Comparison of ENCODE assay signal across 15 cellular contexts in the genomic region with DNA sequence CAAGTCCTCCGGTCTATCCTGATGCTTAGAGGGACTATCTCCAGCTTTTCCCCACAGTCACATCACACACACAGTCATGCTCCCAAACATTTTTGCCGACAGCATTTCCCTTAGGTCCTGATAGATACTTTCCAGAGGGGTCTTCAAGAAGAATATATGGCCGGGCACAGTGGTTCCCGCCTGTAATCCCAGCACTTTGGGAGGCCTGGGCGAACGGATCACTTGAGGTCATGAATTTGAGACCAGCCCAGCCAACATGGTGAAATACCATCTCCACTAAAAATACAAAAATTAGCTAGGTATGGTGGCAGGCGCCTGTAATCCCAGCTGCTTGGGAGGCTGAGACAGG. TPM values are rescaled to one million over a fixed set of nuclear protein-coding genes. Genes with fewer than 3 reads are reported as not detected.
A peak's percentile ranks its signal among the peaks of the same experiment; 100 is the strongest.
DNase-seq lines count a peak whose midpoint lies in the region; ATAC-seq, FAIRE-seq and TF ChIP-seq lines count a peak whose summit lies in the region.
"Had no signal": no experiment of that assay in that cellular context is flagged by ENCODE, and none has a peak within 500 bp of the region (broad histone marks: within the 10 kb centered on the region; RNA-seq: fewer than 3 reads in every experiment).

No MANE protein-coding gene starts in this region.

- H4K20me1 ChIP-seq in H1 (replicated peaks in 1 of 2; ENCODE audit: control insufficient read depth in 1 of 2, insufficient read depth in 2 of 2, low read length in 2 of 2), result no peaks in the 10 kb centered on the region
- no peaks in the 10 kb centered on the region for H4K20me1 ChIP-seq in neural progenitor cell (ENCODE audit: low read depth)

- H3K9me3 ChIP-seq in AG04450 (ENCODE audit: control insufficient read depth, insufficient read depth, low read length) (no peaks in the 10 kb centered on the region; the same call in 1 of the 2 replicates), HUES64 (ENCODE audit: insufficient read depth, low read depth, low read length) (no peaks in the 10 kb centered on the region), H1 (ENCODE audit: insufficient read depth in 2 of 2, low read depth in 1 of 2, low read length in 1 of 2) (no peaks in the 10 kb centered on the region), neural progenitor cell (ENCODE audit: low read depth) (no peaks in the 10 kb centered on the region)
- H3K9me3 ChIP-seq: left ventricle myocardium inferior, upper lobe of right lung had no signal

- H2BK120ac ChIP-seq in H1 (replicated peaks; ENCODE audit: low read depth, low read length), result no peak overlapping the region

- H3K4me3 Mint-ChIP-seq in neural progenitor cell, result peak overlapping the region; percentile 63
- H3K4me3 Mint-ChIP-seq: activated naive CD4-positive, alpha-beta T cell treated with anti-CD3 and anti-CD28 coated beads, Interleukin-2, amount 50 U/mL, for 24 hours had no signal

- H2BK12ac ChIP-seq in H1 (ENCODE audit: low read depth, low read length), result 0 out of 2 replicates have a peak overlapping the region, but pooled peaks have one; percentile 5

- WGBS in HUES64, result 70% methylated on average over 7 of the region's 7 CpGs
- WGBS in H1 (ENCODE audit: extremely low coverage in 1 of 2, insufficient coverage in 1 of 2, insufficient read length in 1 of 2, insufficient replicate concordance in 2 of 2, low coverage in 1 of 2, low lambda C conversion rate in 2 of 2, missing lambda C conversion rate in 1 of 2), 2 experiments, result 82% methylated on average over 7 of the region's 7 CpGs; no CpG with 5 or more reads in 1 of the 2 experiments

- TF ChIP-seq RAD21 in H1 (IDR thresholded peaks at IDR 0.05 in 1 of 2, conservative IDR thresholded peaks at IDR 0.05 in 1 of 2; ENCODE audit: low read depth in 2 of 2, low read length in 2 of 2), result no peak

- H3K27ac ChIP-seq in AG04450 (ENCODE audit: low read depth, low read length) (peak overlapping the region; percentile 92), HUES64 (ENCODE audit: low read depth, low read length) (peak overlapping the region; percentile 53), H1 (ENCODE audit: low read depth, low read length) (no peak overlapping the region), neural progenitor cell (no peak overlapping the region)
- H3K27ac ChIP-seq: foreskin keratinocyte, left ventricle myocardium inferior, upper lobe of right lung had no signal

- H3K9ac ChIP-seq in HUES64 (ENCODE audit: low read depth, low read length) (no peak overlapping the region), H1 (replicated peaks in 1 of 4; ENCODE audit: extremely low read depth in 1 of 4, low read depth in 3 of 4, low read length in 3 of 4) (0 out of 7 replicates have a peak overlapping the region, but pooled peaks of 1 of the 4 experiments have one; percentile 14), neural progenitor cell (no peak overlapping the region)

- TF ChIP-seq EP300 in H1 (IDR thresholded peaks at IDR 0.05; ENCODE audit: borderline replicate concordance in 1 of 2, low read depth in 2 of 2, low read length in 2 of 2), result no peak

- H3K4me3 ChIP-seq in AG04450 (ENCODE audit: low read depth, low read length) (no peak overlapping the region; the same call in 1 of the 2 replicates), HUES64 (ENCODE audit: low read length) (no peak overlapping the region), H1 (ENCODE audit: extremely low read depth in 1 of 4, insufficient read depth in 2 of 4, low read depth in 3 of 4, low read length in 4 of 4) (no peak overlapping the region; a peak in 1 of 8 replicates), neural progenitor cell (no peak overlapping the region)
- H3K4me3 ChIP-seq: left ventricle myocardium inferior, upper lobe of right lung had no signal

- no peaks in the 10 kb centered on the region for H3K36me3 ChIP-seq in HUES64 (ENCODE audit: insufficient read depth, low read length)
- no peaks in the 10 kb centered on the region for H3K36me3 ChIP-seq in H1 (ENCODE audit: control insufficient read depth in 2 of 4, insufficient read depth in 4 of 4, low read length in 3 of 4)
- H3K36me3 ChIP-seq in neural progenitor cell, result no peaks in the 10 kb centered on the region
- H3K36me3 ChIP-seq: left ventricle myocardium inferior, upper lobe of right lung had no signal

- H3K14ac ChIP-seq in H1 (ENCODE audit: insufficient read length), result no peak overlapping the region

- no peak overlapping the region for H4K5ac ChIP-seq in H1 (ENCODE audit: insufficient read length, low read depth, low read length)

- peaks cover 26% of the 10 kb centered on the region for H3F3A ChIP-seq in neural progenitor cell (ENCODE audit: low read depth)

- no peak overlapping the region; the same call in 1 of the 2 replicates for H2AK5ac ChIP-seq in H1 (ENCODE audit: low read depth, low read length)

- H3K27ac Mint-ChIP-seq in neural progenitor cell, result peak overlapping the region; percentile 97
- H3K27ac Mint-ChIP-seq: activated naive CD4-positive, alpha-beta T cell treated with anti-CD3 and anti-CD28 coated beads, Interleukin-2, amount 50 U/mL, for 24 hours had no signal

- H4K91ac ChIP-seq in H1 (replicated peaks; ENCODE audit: insufficient read length, low read length), result no peak overlapping the region

- H2BK5ac ChIP-seq in H1 (ENCODE audit: low read depth, low read length), result no peak overlapping the region

- no peak overlapping the region for H3K4ac ChIP-seq in H1 (replicated peaks; ENCODE audit: insufficient read length, low read depth, low read length)

- H3K4me1 Mint-ChIP-seq in neural progenitor cell, result peaks cover 50% of the 10 kb centered on the region
- H3K4me1 Mint-ChIP-seq: activated naive CD4-positive, alpha-beta T cell treated with anti-CD3 and anti-CD28 coated beads, Interleukin-2, amount 50 U/mL, for 24 hours had no signal

- H2AFZ ChIP-seq in H1 (ENCODE audit: low read length) (no peak overlapping the region), neural progenitor cell (replicated peaks) (no peak overlapping the region)

- H4K8ac ChIP-seq in H1 (ENCODE audit: extremely low read depth, insufficient read depth, low read length), result no peak overlapping the region

- POLR2A ChIA-PET in AG04450 (lab: Yijun Ruan, JAX) (interaction anchor here (0.6 to 2.5 kb wide), 6 partner anchors 9 to 28 kb away, joined by 3 to 18 read pairs (median 5); partner anchors contain the start of genes IGF2BP1 and SNF8), H1 (lab: Charles Lee; ENCODE audit: partially characterized antibody) (interaction anchor here (0.7 to 5.5 kb wide), 11 partner anchors 12 to 78 kb away, joined by 3 to 38 read pairs (median 4); partner anchors contain the start of genes IGF2BP1 and SNF8)

- no peaks in the 10 kb centered on the region for H3K27me3 Mint-ChIP-seq in neural progenitor cell (ENCODE audit: insufficient read depth, low read depth)

- H2BK20ac ChIP-seq in H1 (ENCODE audit: low read length), result no peak overlapping the region

- no peaks in the 10 kb centered on the region for H3K23me2 ChIP-seq in H1 (ENCODE audit: low read depth, low read length)

- 0 out of 2 replicates have a peak overlapping the region, but pooled peaks have one; percentile 27 for H3K18ac ChIP-seq in H1 (ENCODE audit: extremely low read depth, low read length)

- no peak for TF ChIP-seq POLR2A in H1 (IDR thresholded peaks at IDR 0.05; ENCODE audit: control extremely low read depth in 1 of 2, low read depth in 2 of 2, low read length in 2 of 2)

- no peak for TF ChIP-seq CTCF in AG04450 (IDR thresholded peaks at IDR 0.05; ENCODE audit: low read depth, low read length)
- TF ChIP-seq CTCF in H1 (IDR thresholded peaks at IDR 0.05; ENCODE audit: control extremely low read depth in 1 of 3, insufficient read depth in 1 of 3, low read depth in 1 of 3, low read length in 3 of 3), result no peak
- no peak for TF ChIP-seq CTCF in neural progenitor cell (IDR thresholded peaks at IDR 0.05)

- H3K56ac ChIP-seq in H1 (replicated peaks; ENCODE audit: insufficient read length, low read depth, low read length), result no peak overlapping the region

- H3K79me2 ChIP-seq in H1 (ENCODE audit: control insufficient read depth in 1 of 2, insufficient read depth in 2 of 2, low read length in 2 of 2), result no peaks in the 10 kb centered on the region
- no peaks in the 10 kb centered on the region for H3K79me2 ChIP-seq in neural progenitor cell (ENCODE audit: low read depth)

- ATAC-seq in GM21515 (IDR thresholded peaks at IDR 0.05; ENCODE audit: unreplicated experiment), result no peak

- CTCF ChIA-PET in AG04450 (lab: Charles Lee), result interaction anchor here (1.0 to 1.5 kb wide), 3 partner anchors 11 to 60 kb away, joined by 3 to 7 read pairs (median 6); no protein-coding TSS in a partner anchor
- CTCF ChIA-PET in H1 (lab: Charles Lee; ENCODE audit: partially characterized antibody), result interaction anchor here (0.7 to 3.9 kb wide), 8 partner anchors 12 to 319 kb away, joined by 3 to 33 read pairs (median 5); no protein-coding TSS in a partner anchor

- H3K4me1 ChIP-seq in HUES64 (ENCODE audit: insufficient read depth, low read length) (peaks cover 31% of the 10 kb centered on the region), H1 (replicated peaks in 1 of 4; ENCODE audit: control insufficient read depth in 3 of 4, insufficient read depth in 4 of 4, low read length in 3 of 4) (peaks cover 2 to 12% (median 8%) of the 10 kb centered on the region in 4 experiments), neural progenitor cell (peaks cover 24% of the 10 kb centered on the region)
- H3K4me1 ChIP-seq: left ventricle myocardium inferior, upper lobe of right lung had no signal

- no peaks in the 10 kb centered on the region for H3K36me3 Mint-ChIP-seq in neural progenitor cell
- H3K36me3 Mint-ChIP-seq: activated naive CD4-positive, alpha-beta T cell treated with anti-CD3 and anti-CD28 coated beads, Interleukin-2, amount 50 U/mL, for 24 hours had no signal

- no peak for DNase-seq in AG04450 (ENCODE audit: low read depth, low spot score)
- DNase-seq in H1 (ENCODE audit: low read depth in 1 of 2, low spot score in 2 of 2), result no peak
- DNase-seq in neural progenitor cell (ENCODE audit: low spot score), result no peak
- DNase-seq in HuH-7.5 (ENCODE audit: low spot score), result no peak
- DNase-seq in GDM1 (lab: John Stamatoyannopoulos, UW), result no peak
- DNase-seq in activated CD4-positive, alpha-beta T cell treated with anti-CD3 and anti-CD28 coated beads for 1 hour, result no peak
- DNase-seq: left ventricle myocardium inferior, NCI-H1694, NCI-H345 had no signal

- H3K79me1 ChIP-seq in H1 (ENCODE audit: low read depth, low read length), result no peaks in the 10 kb centered on the region

- H3K9me3 Mint-ChIP-seq in neural progenitor cell, result no peaks in the 10 kb centered on the region
- H3K9me3 Mint-ChIP-seq: activated naive CD4-positive, alpha-beta T cell treated with anti-CD3 and anti-CD28 coated beads, Interleukin-2, amount 50 U/mL, for 24 hours had no signal

- H3K27me3 ChIP-seq in AG04450 (ENCODE audit: control insufficient read depth, insufficient read depth, low read length) (no peaks in the 10 kb centered on the region), HUES64 (ENCODE audit: insufficient read depth, low read length) (no peaks in the 10 kb centered on the region), H1 (replicated peaks in 1 of 4; ENCODE audit: control insufficient read depth in 3 of 4, extremely low read depth in 1 of 4, insufficient read depth in 3 of 4, low read length in 3 of 4) (peaks cover 0 to 2% (median 0%) of the 10 kb centered on the region in 4 experiments; a peak in 1 of 7 replicates), neural progenitor cell (no peaks in the 10 kb centered on the region)

- FAIRE-seq in H1 (lab: Jason Lieb, UNC), result no peak

- peak overlapping the region; percentile 1 to 25; a peak in 3 of 4 replicates for H3K4me2 ChIP-seq in H1 (ENCODE audit: insufficient read depth in 1 of 2, low read depth in 2 of 2, low read length in 2 of 2)
- no peak overlapping the region for H3K4me2 ChIP-seq in neural progenitor cell

- no peak overlapping the region; the same call in 1 of the 2 replicates for H2BK15ac ChIP-seq in H1 (ENCODE audit: low read length)

- no peak overlapping the region for H3K23ac ChIP-seq in H1 (ENCODE audit: insufficient read length)

RNA-seq across cellular contexts. Expression of gene GIP, which starts 4.3 kb away (rescaled TPM):
- polyA plus RNA-seq in AG04450 (2011; rRNA removed), result 0.25 and 0.38 TPM in 2 replicates
- polyA minus RNA-seq in AG04450 (2011; rRNA and poly(A)+ RNA removed), result not detected in 2 replicates
- 0.85 TPM for polyA plus RNA-seq in HUES64 (2013, experiment 1 of 2)
- 1.1 TPM for polyA plus RNA-seq in HUES64 (2013, experiment 2 of 2)
- total RNA-seq in H1 (2021; fragmentation: NEBNext Ultra II Directional; extraction: Animal tissue kit (Norgen Biotek cat#: 25700)), result not detected in 2 replicates
- 0.14 and 0.16 TPM in 2 replicates for polyA plus RNA-seq in H1 (2011; rRNA removed)
- not detected for polyA plus RNA-seq in H1 (2011; cell fraction: cytosol; rRNA removed)
- polyA plus RNA-seq in H1 (2011; cell fraction: nucleus; rRNA removed), result not detected
- 0.29 to 0.34 TPM in 2 of 4 replicates, not detected in the others for polyA plus RNA-seq in H1 (2012, experiment 1 of 2)
- not detected for polyA plus RNA-seq in H1 (2012, experiment 2 of 2)
- polyA plus RNA-seq in H1 (2013, experiment 1 of 2), result 0.39 TPM
- 0.66 TPM for polyA plus RNA-seq in H1 (2013, experiment 2 of 2)
- 0.39 TPM in 1 of 2 replicates, not detected in the other for polyA minus RNA-seq in H1 (2011; rRNA and poly(A)+ RNA removed)
- polyA minus RNA-seq in H1 (2011; cell fraction: cytosol; rRNA and poly(A)+ RNA removed), result not detected
- not detected for polyA minus RNA-seq in H1 (2011; cell fraction: nucleus; rRNA and poly(A)+ RNA removed)
- not detected in 2 replicates for total RNA-seq in neural progenitor cell (ENCODE audit: low replicate concordance)
- total RNA-seq: foreskin keratinocyte, left ventricle myocardium inferior, M059J, upper lobe of right lung had no signal
- polyA plus RNA-seq: foreskin keratinocyte had no signal

RNA-seq across cellular contexts. Expression of gene IGF2BP1, which starts 24.5 kb away (rescaled TPM):
- 9.9 and 11.7 TPM in 2 replicates for polyA plus RNA-seq in AG04450 (2011; rRNA removed)
- polyA minus RNA-seq in AG04450 (2011; rRNA and poly(A)+ RNA removed), result 26.8 and 29.3 TPM in 2 replicates
- polyA plus RNA-seq in HUES64 (2013, experiment 1 of 2), result 127 TPM
- polyA plus RNA-seq in HUES64 (2013, experiment 2 of 2), result 130 TPM
- 487 and 513 TPM in 2 replicates for total RNA-seq in H1 (2021; fragmentation: NEBNext Ultra II Directional; extraction: Animal tissue kit (Norgen Biotek cat#: 25700))
- 41.6 and 92.2 TPM in 2 replicates for polyA plus RNA-seq in H1 (2011; rRNA removed)
- 61.5 TPM for polyA plus RNA-seq in H1 (2011; cell fraction: cytosol; rRNA removed)
- 133 TPM for polyA plus RNA-seq in H1 (2011; cell fraction: nucleus; rRNA removed)
- 99.0 to 129 TPM (median 117 TPM) in 4 replicates for polyA plus RNA-seq in H1 (2012, experiment 1 of 2)
- polyA plus RNA-seq in H1 (2012, experiment 2 of 2), result 51.1 TPM
- 101 TPM for polyA plus RNA-seq in H1 (2013, experiment 1 of 2)
- 103 TPM for polyA plus RNA-seq in H1 (2013, experiment 2 of 2)
- polyA minus RNA-seq in H1 (2011; rRNA and poly(A)+ RNA removed), result 125 and 134 TPM in 2 replicates
- polyA minus RNA-seq in H1 (2011; cell fraction: cytosol; rRNA and poly(A)+ RNA removed), result 145 TPM
- polyA minus RNA-seq in H1 (2011; cell fraction: nucleus; rRNA and poly(A)+ RNA removed), result 95.5 TPM
- total RNA-seq in neural progenitor cell (ENCODE audit: low replicate concordance), result 129 and 137 TPM in 2 replicates
- total RNA-seq: foreskin keratinocyte, left ventricle myocardium inferior, upper lobe of right lung had no signal
- polyA plus RNA-seq: foreskin keratinocyte had no signal

RNA-seq across cellular contexts. Expression of gene SNF8, which starts 28.1 kb away (rescaled TPM):
- polyA plus RNA-seq in AG04450 (2011; rRNA removed) (116 and 119 TPM in 2 replicates), H1 (2011; rRNA removed) (132 and 134 TPM in 2 replicates)
- 104 and 105 TPM in 2 replicates for polyA minus RNA-seq in AG04450 (2011; rRNA and poly(A)+ RNA removed)
- 105 TPM for polyA plus RNA-seq in HUES64 (2013, experiment 1 of 2)
- polyA plus RNA-seq in HUES64 (2013, experiment 2 of 2), result 125 TPM
- total RNA-seq in H1 (2021; fragmentation: NEBNext Ultra II Directional; extraction: Animal tissue kit (Norgen Biotek cat#: 25700)), result 130 and 133 TPM in 2 replicates
- 155 TPM for polyA plus RNA-seq in H1 (2011; cell fraction: cytosol; rRNA removed)
- polyA plus RNA-seq in H1 (2011; cell fraction: nucleus; rRNA removed), result 87.7 TPM
- 148 to 187 TPM (median 180 TPM) in 4 replicates for polyA plus RNA-seq in H1 (2012, experiment 1 of 2)
- 75.0 TPM for polyA plus RNA-seq in H1 (2012, experiment 2 of 2)
- 96.7 TPM for polyA plus RNA-seq in H1 (2013, experiment 1 of 2)
- polyA plus RNA-seq in H1 (2013, experiment 2 of 2), result 108 TPM
- 83.1 and 86.2 TPM in 2 replicates for polyA minus RNA-seq in H1 (2011; rRNA and poly(A)+ RNA removed)
- 56.1 TPM for polyA minus RNA-seq in H1 (2011; cell fraction: cytosol; rRNA and poly(A)+ RNA removed)
- polyA minus RNA-seq in H1 (2011; cell fraction: nucleus; rRNA and poly(A)+ RNA removed), result 38.1 TPM
- total RNA-seq in neural progenitor cell (ENCODE audit: low replicate concordance), result 93.0 and 103 TPM in 2 replicates

Comparison
In these comparisons a context has a peak if more than half of its experiments do, and no peak if none do; other contexts are left out.
1. H3K27ac ChIP-seq: peak in AG04450 (single experiment) and HUES64 (single experiment); none in H1 (single experiment) and neural progenitor cell (single experiment).